Comparison of ENCODE assay signal across 1 cellular context in the genomic region with DNA sequence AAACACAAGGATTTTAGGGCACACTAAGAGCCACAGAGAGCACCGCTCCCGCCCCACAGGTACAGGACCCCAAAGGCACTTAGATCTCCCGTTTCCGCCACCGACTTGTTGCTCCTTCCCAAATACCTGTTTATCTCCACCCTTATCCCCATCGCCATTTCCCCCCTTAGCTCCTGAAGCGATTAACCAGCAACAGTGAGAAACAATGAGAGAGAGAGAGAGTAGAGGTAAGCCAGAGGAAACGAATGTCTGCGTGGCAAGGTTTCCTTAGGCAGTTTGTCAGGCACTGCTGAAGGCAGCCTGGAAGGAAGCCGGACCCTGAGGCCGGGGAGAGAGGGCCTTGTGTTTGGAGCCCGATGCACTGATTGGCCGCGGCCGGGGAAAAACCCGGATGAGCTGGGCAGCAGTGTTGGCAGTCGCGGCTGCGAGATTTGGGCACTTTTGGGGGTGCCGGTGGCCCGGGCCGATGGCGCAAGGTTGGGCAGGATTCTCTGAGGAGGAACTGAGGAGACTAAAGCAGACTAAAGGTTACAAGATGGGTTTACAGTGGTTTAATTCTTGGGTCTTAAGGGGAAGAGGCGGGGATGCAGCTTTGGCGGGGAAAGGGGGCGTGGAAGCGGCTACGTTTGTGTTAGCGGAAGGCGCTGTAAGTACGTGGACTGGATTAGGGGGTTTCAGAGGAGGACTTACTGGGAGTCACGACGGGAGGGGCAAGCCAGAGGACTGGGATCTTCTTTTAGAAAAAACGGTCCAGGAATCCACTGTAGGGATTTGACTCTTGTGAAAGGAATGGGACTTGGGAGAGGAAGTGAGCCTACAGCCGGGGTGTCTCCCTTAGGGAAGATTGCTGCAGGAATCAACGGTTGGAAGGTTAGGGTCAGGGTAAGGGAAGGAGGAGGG.
TF ChIP-seq lines count a peak whose summit lies in the region.

Gene GORAB, plus strand, starts transcription at position 409 of the 900 bp plus-strand sequence. Its CDS starts 58 bp downstream, at position 467.

TF ChIP-seq in HepG2, 621 proteins besides CTCF, POLR2A, EP300 and RAD21 (continued from another document and continues in another):
- TF ChIP-seq, protein P1, sequence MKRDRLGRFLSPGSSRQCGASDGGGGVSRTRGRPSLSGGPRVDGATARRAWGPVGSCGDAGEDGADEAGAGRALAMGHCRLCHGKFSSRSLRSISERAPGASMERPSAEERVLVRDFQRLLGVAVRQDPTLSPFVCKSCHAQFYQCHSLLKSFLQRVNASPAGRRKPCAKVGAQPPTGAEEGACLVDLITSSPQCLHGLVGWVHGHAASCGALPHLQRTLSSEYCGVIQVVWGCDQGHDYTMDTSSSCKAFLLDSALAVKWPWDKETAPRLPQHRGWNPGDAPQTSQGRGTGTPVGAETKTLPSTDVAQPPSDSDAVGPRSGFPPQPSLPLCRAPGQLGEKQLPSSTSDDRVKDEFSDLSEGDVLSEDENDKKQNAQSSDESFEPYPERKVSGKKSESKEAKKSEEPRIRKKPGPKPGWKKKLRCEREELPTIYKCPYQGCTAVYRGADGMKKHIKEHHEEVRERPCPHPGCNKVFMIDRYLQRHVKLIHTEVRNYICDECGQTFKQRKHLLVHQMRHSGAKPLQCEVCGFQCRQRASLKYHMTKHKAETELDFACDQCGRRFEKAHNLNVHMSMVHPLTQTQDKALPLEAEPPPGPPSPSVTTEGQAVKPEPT (CRISPR knock-in tag; IDR thresholded peaks at IDR 0.05; ENCODE audit: low read depth) = 0 out of 2 replicates have a peak, but pooled peaks have one; percentile 34
- TF ChIP-seq ZFAT (CRISPR knock-in tag; conservative IDR thresholded peaks at IDR 0.05) (no peak), HOXA7 (CRISPR knock-in tag; IDR thresholded peaks at IDR 0.05) (no peak), KDM6A (CRISPR knock-in tag; IDR thresholded peaks at IDR 0.05; ENCODE audit: low read depth) (no peak), ZNF557 (CRISPR knock-in tag; IDR thresholded peaks at IDR 0.05) (no peak), ATRX (CRISPR knock-in tag; IDR thresholded peaks at IDR 0.05; ENCODE audit: borderline replicate concordance) (no peak), ISX (CRISPR knock-in tag; conservative IDR thresholded peaks at IDR 0.05) (no peak), TOPORS (CRISPR knock-in tag; IDR thresholded peaks at IDR 0.05) (peak; percentile 50; the same call in 1 of the 2 replicates), KLF9 (CRISPR knock-in tag; IDR thresholded peaks at IDR 0.05; ENCODE audit: low read depth) (peak; percentile 25; the same call in 1 of the 2 replicates), TIGD3 (CRISPR knock-in tag; IDR thresholded peaks at IDR 0.05; ENCODE audit: borderline replicate concordance) (no peak), ZNF703 (CRISPR knock-in tag; IDR thresholded peaks at IDR 0.05; ENCODE audit: borderline replicate concordance) (no peak), ZNF776 (CRISPR knock-in tag; IDR thresholded peaks at IDR 0.05) (no peak), SKIL (CRISPR knock-in tag; IDR thresholded peaks at IDR 0.05; ENCODE audit: borderline replicate concordance) (no peak), KDM5B (CRISPR knock-in tag; IDR thresholded peaks at IDR 0.05; ENCODE audit: borderline replicate concordance) (peak; percentile 68; the same call in 1 of the 2 replicates), SRSF1 (optimal IDR thresholded peaks at IDR 0.05; ENCODE audit: low read depth, low read length) (peak; percentile 51), GFI1 (CRISPR knock-in tag; IDR thresholded peaks at IDR 0.05; ENCODE audit: borderline replicate concordance) (peak; percentile 64; the same call in 1 of the 2 replicates), KLF13 (CRISPR knock-in tag; IDR thresholded peaks at IDR 0.05) (no peak), NR1H2 (CRISPR knock-in tag; IDR thresholded peaks at IDR 0.05; ENCODE audit: borderline replicate concordance, low read depth) (no peak), ZNF354B (CRISPR knock-in tag; IDR thresholded peaks at IDR 0.05) (no peak), ZNF335 (CRISPR knock-in tag; IDR thresholded peaks at IDR 0.05) (peak; percentile 100), FLYWCH1 (CRISPR knock-in tag; IDR thresholded peaks at IDR 0.05) (no peak), FOSL1 (CRISPR knock-in tag; IDR thresholded peaks at IDR 0.05; ENCODE audit: borderline replicate concordance) (no peak), YEATS4 (CRISPR knock-in tag; IDR thresholded peaks at IDR 0.05; ENCODE audit: borderline replicate concordance) (peak; percentile 91), CENPBD1 (CRISPR knock-in tag; IDR thresholded peaks at IDR 0.05; ENCODE audit: borderline replicate concordance, low read depth) (no peak), SMAD9 (CRISPR knock-in tag; IDR thresholded peaks at IDR 0.05) (no peak), MEF2D (CRISPR knock-in tag; IDR thresholded peaks at IDR 0.05) (0 out of 2 replicates have a peak, but pooled peaks have one; percentile 47), HNRNPL (IDR thresholded peaks at IDR 0.05; ENCODE audit: low read depth, low read length) (peak; percentile 84), ZNF296 (CRISPR knock-in tag; conservative IDR thresholded peaks at IDR 0.05) (no peak), ZNF333 (CRISPR knock-in tag; IDR thresholded peaks at IDR 0.05; ENCODE audit: borderline replicate concordance) (no peak; the same call in 1 of the 2 replicates), SATB2 (CRISPR knock-in tag; IDR thresholded peaks at IDR 0.05) (no peak), U2AF2 (IDR thresholded peaks at IDR 0.05; ENCODE audit: low read depth, low read length) (no peak), NR2F6 (IDR thresholded peaks at IDR 0.05) (0 out of 2 replicates have a peak, but pooled peaks have one; percentile 18), NR2F6 (CRISPR knock-in tag; IDR thresholded peaks at IDR 0.05) (peak; percentile 11; the same call in 1 of the 2 replicates), ZNF350 (CRISPR knock-in tag; IDR thresholded peaks at IDR 0.05; ENCODE audit: borderline replicate concordance, low read depth) (peak; percentile 61; the same call in 1 of the 2 replicates), TOE1 (CRISPR knock-in tag; IDR thresholded peaks at IDR 0.05) (no peak), RORA (CRISPR knock-in tag; IDR thresholded peaks at IDR 0.05) (no peak), CEBPZ (IDR thresholded peaks at IDR 0.05; ENCODE audit: low read length) (no peak)
- TF ChIP-seq, protein P2, sequence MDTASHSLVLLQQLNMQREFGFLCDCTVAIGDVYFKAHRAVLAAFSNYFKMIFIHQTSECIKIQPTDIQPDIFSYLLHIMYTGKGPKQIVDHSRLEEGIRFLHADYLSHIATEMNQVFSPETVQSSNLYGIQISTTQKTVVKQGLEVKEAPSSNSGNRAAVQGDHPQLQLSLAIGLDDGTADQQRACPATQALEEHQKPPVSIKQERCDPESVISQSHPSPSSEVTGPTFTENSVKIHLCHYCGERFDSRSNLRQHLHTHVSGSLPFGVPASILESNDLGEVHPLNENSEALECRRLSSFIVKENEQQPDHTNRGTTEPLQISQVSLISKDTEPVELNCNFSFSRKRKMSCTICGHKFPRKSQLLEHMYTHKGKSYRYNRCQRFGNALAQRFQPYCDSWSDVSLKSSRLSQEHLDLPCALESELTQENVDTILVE (CRISPR knock-in tag; IDR thresholded peaks at IDR 0.05) = no peak
- TF ChIP-seq, protein P3, sequence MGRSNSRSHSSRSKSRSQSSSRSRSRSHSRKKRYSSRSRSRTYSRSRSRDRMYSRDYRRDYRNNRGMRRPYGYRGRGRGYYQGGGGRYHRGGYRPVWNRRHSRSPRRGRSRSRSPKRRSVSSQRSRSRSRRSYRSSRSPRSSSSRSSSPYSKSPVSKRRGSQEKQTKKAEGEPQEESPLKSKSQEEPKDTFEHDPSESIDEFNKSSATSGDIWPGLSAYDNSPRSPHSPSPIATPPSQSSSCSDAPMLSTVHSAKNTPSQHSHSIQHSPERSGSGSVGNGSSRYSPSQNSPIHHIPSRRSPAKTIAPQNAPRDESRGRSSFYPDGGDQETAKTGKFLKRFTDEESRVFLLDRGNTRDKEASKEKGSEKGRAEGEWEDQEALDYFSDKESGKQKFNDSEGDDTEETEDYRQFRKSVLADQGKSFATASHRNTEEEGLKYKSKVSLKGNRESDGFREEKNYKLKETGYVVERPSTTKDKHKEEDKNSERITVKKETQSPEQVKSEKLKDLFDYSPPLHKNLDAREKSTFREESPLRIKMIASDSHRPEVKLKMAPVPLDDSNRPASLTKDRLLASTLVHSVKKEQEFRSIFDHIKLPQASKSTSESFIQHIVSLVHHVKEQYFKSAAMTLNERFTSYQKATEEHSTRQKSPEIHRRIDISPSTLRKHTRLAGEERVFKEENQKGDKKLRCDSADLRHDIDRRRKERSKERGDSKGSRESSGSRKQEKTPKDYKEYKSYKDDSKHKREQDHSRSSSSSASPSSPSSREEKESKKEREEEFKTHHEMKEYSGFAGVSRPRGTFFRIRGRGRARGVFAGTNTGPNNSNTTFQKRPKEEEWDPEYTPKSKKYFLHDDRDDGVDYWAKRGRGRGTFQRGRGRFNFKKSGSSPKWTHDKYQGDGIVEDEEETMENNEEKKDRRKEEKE (IDR thresholded peaks at IDR 0.05) = no peak
- TF ChIP-seq, protein P4, sequence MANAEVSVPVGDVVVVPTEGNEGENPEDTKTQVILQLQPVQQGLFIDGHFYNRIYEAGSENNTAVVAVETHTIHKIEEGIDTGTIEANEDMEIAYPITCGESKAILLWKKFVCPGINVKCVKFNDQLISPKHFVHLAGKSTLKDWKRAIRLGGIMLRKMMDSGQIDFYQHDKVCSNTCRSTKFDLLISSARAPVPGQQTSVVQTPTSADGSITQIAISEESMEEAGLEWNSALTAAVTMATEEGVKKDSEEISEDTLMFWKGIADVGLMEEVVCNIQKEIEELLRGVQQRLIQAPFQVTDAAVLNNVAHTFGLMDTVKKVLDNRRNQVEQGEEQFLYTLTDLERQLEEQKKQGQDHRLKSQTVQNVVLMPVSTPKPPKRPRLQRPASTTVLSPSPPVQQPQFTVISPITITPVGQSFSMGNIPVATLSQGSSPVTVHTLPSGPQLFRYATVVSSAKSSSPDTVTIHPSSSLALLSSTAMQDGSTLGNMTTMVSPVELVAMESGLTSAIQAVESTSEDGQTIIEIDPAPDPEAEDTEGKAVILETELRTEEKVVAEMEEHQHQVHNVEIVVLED (CRISPR knock-in tag; IDR thresholded peaks at IDR 0.05; ENCODE audit: borderline replicate concordance) = no peak
- TF ChIP-seq, protein P5, sequence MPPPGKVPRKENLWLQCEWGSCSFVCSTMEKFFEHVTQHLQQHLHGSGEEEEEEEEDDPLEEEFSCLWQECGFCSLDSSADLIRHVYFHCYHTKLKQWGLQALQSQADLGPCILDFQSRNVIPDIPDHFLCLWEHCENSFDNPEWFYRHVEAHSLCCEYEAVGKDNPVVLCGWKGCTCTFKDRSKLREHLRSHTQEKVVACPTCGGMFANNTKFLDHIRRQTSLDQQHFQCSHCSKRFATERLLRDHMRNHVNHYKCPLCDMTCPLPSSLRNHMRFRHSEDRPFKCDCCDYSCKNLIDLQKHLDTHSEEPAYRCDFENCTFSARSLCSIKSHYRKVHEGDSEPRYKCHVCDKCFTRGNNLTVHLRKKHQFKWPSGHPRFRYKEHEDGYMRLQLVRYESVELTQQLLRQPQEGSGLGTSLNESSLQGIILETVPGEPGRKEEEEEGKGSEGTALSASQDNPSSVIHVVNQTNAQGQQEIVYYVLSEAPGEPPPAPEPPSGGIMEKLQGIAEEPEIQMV (CRISPR knock-in tag; IDR thresholded peaks at IDR 0.05; ENCODE audit: low read depth) = 0 out of 2 replicates have a peak, but pooled peaks have one; percentile 32
